Comparison of ENCODE assay signal across 12 cellular contexts in genomic region chr13:88622362-88622973, GRCh38.
A peak's percentile ranks its signal among the peaks of the same experiment; 100 is the strongest.
DNase-seq lines count a peak whose midpoint lies in the region; ATAC-seq lines count a peak whose summit lies in the region.
"Had no signal": no experiment of that assay in that cellular context is flagged by ENCODE, and none has a peak within 500 bp of the region (broad histone marks: within the 10 kb centered on the region; RNA-seq: fewer than 3 reads in every experiment).

No MANE protein-coding gene starts in this region.

- DNase-seq in activated CD4-positive, alpha-beta T cell treated with anti-CD3 and anti-CD28 coated beads, Interleukin-2, amount 10 ng/mL, durations not matched to agents 24 days and 14 days = peak; percentile 75
- DNase-seq in activated CD4-positive, alpha-beta T cell treated with anti-CD3 and anti-CD28 coated beads, Interleukin-2, amount 50 U/mL, for 4 hours = no peak
- DNase-seq in MV-4-11 (lab: John Stamatoyannopoulos, UW) (peak; percentile 26), amygdala (lab: John Stamatoyannopoulos, UW) (no peak), anterior cingulate cortex (lab: John Stamatoyannopoulos, UW) (no peak), left colon (no peak)
- DNase-seq in activated naive CD8-positive, alpha-beta T cell treated with anti-CD3 and anti-CD28 coated beads, Interleukin-2, amount 50 U/mL, for 24 hours = peak; percentile 2
- peak; percentile 2 for DNase-seq in stimulated activated CD4-positive, alpha-beta T cell treated with anti-CD3 and anti-CD28 coated beads, Interleukin-4, amount 100 ng/mL, for 1 hour
- DNase-seq: right cardiac atrium, SW 1271 had no signal

- ATAC-seq in activated naive CD8-positive, alpha-beta T cell treated with anti-CD3 and anti-CD28 coated beads, Interleukin-2, amount 50 U/mL, for 24 hours = peak; percentile 65
- no peak for ATAC-seq in left colon
- ATAC-seq: A549, esophagus mucosa, right cardiac atrium had no signal

- intact Hi-C loops in activated CD4-positive, alpha-beta T cell treated with anti-CD3 and anti-CD28 coated beads, Interleukin-2, amount 10 ng/mL, durations not matched to agents 24 days and 14 days (cut with micrococcal nuclease) = no loop called here
- intact Hi-C loops in left colon (cut with DNase I, micrococcal nuclease) = no loop called here

- H3K36me3 Mint-ChIP-seq in activated CD4-positive, alpha-beta T cell treated with anti-CD3 and anti-CD28 coated beads, Interleukin-2, amount 10 ng/mL, durations not matched to agents 24 days and 14 days (ENCODE audit: low read depth) = no peaks in the 10 kb centered on the region
- H3K36me3 Mint-ChIP-seq in activated naive CD8-positive, alpha-beta T cell treated with anti-CD3 and anti-CD28 coated beads, Interleukin-2, amount 50 U/mL, for 24 hours (ENCODE audit: low read depth) = no peaks in the 10 kb centered on the region

- H3K4me1 Mint-ChIP-seq in activated CD4-positive, alpha-beta T cell treated with anti-CD3 and anti-CD28 coated beads, Interleukin-2, amount 10 ng/mL, durations not matched to agents 24 days and 14 days = peaks cover 6% of the 10 kb centered on the region
- peaks cover 13% of the 10 kb centered on the region for H3K4me1 Mint-ChIP-seq in activated naive CD8-positive, alpha-beta T cell treated with anti-CD3 and anti-CD28 coated beads, Interleukin-2, amount 50 U/mL, for 24 hours

- H3K4me3 Mint-ChIP-seq in activated CD4-positive, alpha-beta T cell treated with anti-CD3 and anti-CD28 coated beads, Interleukin-2, amount 10 ng/mL, durations not matched to agents 24 days and 14 days = peak overlapping the region; percentile 6
- peak overlapping the region; percentile 25 for H3K4me3 Mint-ChIP-seq in activated naive CD8-positive, alpha-beta T cell treated with anti-CD3 and anti-CD28 coated beads, Interleukin-2, amount 50 U/mL, for 24 hours

- H3K27me3 Mint-ChIP-seq in activated CD4-positive, alpha-beta T cell treated with anti-CD3 and anti-CD28 coated beads, Interleukin-2, amount 10 ng/mL, durations not matched to agents 24 days and 14 days = no peaks in the 10 kb centered on the region
- no peaks in the 10 kb centered on the region for H3K27me3 Mint-ChIP-seq in activated naive CD8-positive, alpha-beta T cell treated with anti-CD3 and anti-CD28 coated beads, Interleukin-2, amount 50 U/mL, for 24 hours

- peaks cover 5% of the 10 kb centered on the region for H3K9me3 Mint-ChIP-seq in activated CD4-positive, alpha-beta T cell treated with anti-CD3 and anti-CD28 coated beads, Interleukin-2, amount 10 ng/mL, durations not matched to agents 24 days and 14 days
- peaks cover 4% of the 10 kb centered on the region for H3K9me3 Mint-ChIP-seq in activated naive CD8-positive, alpha-beta T cell treated with anti-CD3 and anti-CD28 coated beads, Interleukin-2, amount 50 U/mL, for 24 hours

- peak overlapping the region; percentile 11 for H3K27ac Mint-ChIP-seq in activated CD4-positive, alpha-beta T cell treated with anti-CD3 and anti-CD28 coated beads, Interleukin-2, amount 10 ng/mL, durations not matched to agents 24 days and 14 days
- H3K27ac Mint-ChIP-seq in activated naive CD8-positive, alpha-beta T cell treated with anti-CD3 and anti-CD28 coated beads, Interleukin-2, amount 50 U/mL, for 24 hours = peak overlapping the region; percentile 15

Comparison
In these comparisons a context has a peak if more than half of its experiments do, and no peak if none do; other contexts are left out.
1. DNase-seq: peak in activated CD4-positive, alpha-beta T cell treated with anti-CD3 and anti-CD28 coated beads, Interleukin-2, amount 10 ng/mL, durations not matched to agents 24 days and 14 days (single experiment), MV-4-11 (single experiment), activated naive CD8-positive, alpha-beta T cell treated with anti-CD3 and anti-CD28 coated beads, Interleukin-2, amount 50 U/mL, for 24 hours (single experiment) and stimulated activated CD4-positive, alpha-beta T cell treated with anti-CD3 and anti-CD28 coated beads, Interleukin-4, amount 100 ng/mL, for 1 hour (single experiment); none in activated CD4-positive, alpha-beta T cell treated with anti-CD3 and anti-CD28 coated beads, Interleukin-2, amount 50 U/mL, for 4 hours (0 of 2), amygdala (0 of 56), anterior cingulate cortex (0 of 58) and left colon (0 of 2).